8 cellular contexts compared by ENCODE assay signal in the genomic region with DNA sequence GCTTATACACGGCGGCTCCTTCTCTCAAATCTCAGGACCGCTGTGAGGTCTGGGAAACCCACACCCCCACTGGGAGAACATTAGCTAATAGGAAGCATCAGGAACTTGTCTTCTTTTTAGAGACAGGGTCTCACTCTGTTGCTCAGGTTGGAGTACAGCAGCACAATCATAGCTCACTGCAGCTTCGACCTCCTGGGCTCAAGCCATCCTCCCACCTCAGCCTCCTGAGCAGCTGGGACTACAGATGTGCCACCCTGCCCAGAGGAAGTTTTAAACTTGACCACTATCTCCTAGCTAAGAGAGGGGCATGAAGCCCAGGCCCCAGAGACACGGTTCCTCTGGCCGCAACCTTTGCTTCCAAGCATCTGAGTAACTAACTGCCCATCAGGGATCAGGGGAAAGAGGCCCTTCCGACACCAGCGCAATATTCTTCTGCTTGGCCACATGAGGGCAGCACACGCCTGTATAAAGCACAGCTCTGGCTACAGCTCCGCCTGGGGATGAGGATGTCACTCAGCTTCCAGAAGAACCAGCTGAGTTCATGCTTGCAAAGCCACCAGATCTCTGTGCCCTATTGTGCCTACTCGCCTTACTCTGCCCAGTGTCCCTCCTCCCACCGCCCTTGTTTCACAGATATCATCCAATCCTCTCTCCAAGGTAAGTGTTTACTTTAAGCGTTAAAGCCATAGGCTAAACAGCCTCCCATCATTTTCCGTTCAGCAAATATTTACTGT. TPM values are rescaled to one million over a fixed set of nuclear protein-coding genes. Genes with fewer than 3 reads are reported as not detected.
DNase-seq lines count a peak whose midpoint lies in the region; ATAC-seq, FAIRE-seq and TF ChIP-seq lines count a peak whose summit lies in the region.

No MANE protein-coding gene starts in this region.

- H3K9me2 ChIP-seq in PC-9 (ENCODE audit: insufficient read depth), result no peaks in the 10 kb centered on the region

- H4K20me1 ChIP-seq in PC-9 (ENCODE audit: insufficient read depth), result peaks cover 4% of the 10 kb centered on the region; the same call in 1 of the 2 replicates

- H4K8ac ChIP-seq in trophoblast cell (ENCODE audit: low read depth, low read length), result no peak overlapping the region

- no peak overlapping the region for H3K9ac ChIP-seq in trophoblast cell (ENCODE audit: low read length)

- H3K4me3 ChIP-seq in A549 (no peak overlapping the region), PC-9 (no peak overlapping the region), trophoblast cell (ENCODE audit: low read depth, low read length) (no peak overlapping the region)

- POLR2A ChIA-PET in A549 (lab: Yijun Ruan, JAX) (no interaction called here), PC-9 (lab: Charles Lee; ENCODE audit: unreplicated experiment) (no interaction called here)

- no peak overlapping the region for H3K14ac ChIP-seq in trophoblast cell (ENCODE audit: low read length)

- CTCF ChIA-PET in A549 (lab: Yijun Ruan, JAX) (interaction anchor here (0.6 to 22.9 kb wide), 66 partner anchors 10 to 576 kb away, joined by 3 to 297 read pairs (median 5); partner anchors contain the start of genes HRH1 and SLC6A1), PC-9 (lab: Charles Lee) (interaction anchor here (1.0 kb wide), 1 partner anchor 575 kb away, joined by 3 read pairs; no protein-coding TSS in a partner anchor)

- H3K79me1 ChIP-seq in trophoblast cell (ENCODE audit: low read length), result no peaks in the 10 kb centered on the region

- H3K4me2 ChIP-seq in A549 (no peak overlapping the region), PC-9 (no peak overlapping the region), trophoblast cell (ENCODE audit: low read length) (no peak overlapping the region)

- H2BK120ac ChIP-seq in trophoblast cell (ENCODE audit: insufficient read depth, low read length, poor library complexity), result no peak overlapping the region

- no peak overlapping the region for H3K23ac ChIP-seq in trophoblast cell (ENCODE audit: low read length)

- H3F3A ChIP-seq in PC-9 (ENCODE audit: insufficient read depth, low read depth), result no peaks in the 10 kb centered on the region

- H4K12ac ChIP-seq in trophoblast cell (ENCODE audit: low read depth, low read length), result no peak overlapping the region

- H2AK5ac ChIP-seq in trophoblast cell (ENCODE audit: low read length), result no peak overlapping the region

- H3K79me2 ChIP-seq in PC-9 (ENCODE audit: low read depth), result no peaks in the 10 kb centered on the region
- no peaks in the 10 kb centered on the region for H3K79me2 ChIP-seq in trophoblast cell (ENCODE audit: control insufficient read depth, insufficient read depth, low read length, poor library complexity)

- H3K4me1 ChIP-seq in A549 (no peaks in the 10 kb centered on the region), PC-9 (replicated peaks; ENCODE audit: insufficient read depth) (no peaks in the 10 kb centered on the region), trophoblast cell (ENCODE audit: control insufficient read depth in 1 of 2, insufficient read depth in 2 of 2, low read length in 2 of 2) (no peaks in the 10 kb centered on the region)

- TF ChIP-seq CTCF in A549 (IDR thresholded peaks at IDR 0.05), result peak; percentile 81
- peak; percentile 82 for TF ChIP-seq CTCF in GM12872 (IDR thresholded peaks at IDR 0.05; ENCODE audit: insufficient read depth, low read depth, low read length)
- TF ChIP-seq CTCF in PC-9 (conservative IDR thresholded peaks at IDR 0.05), result peak; percentile 73

- H2AFZ ChIP-seq in PC-9 (no peak overlapping the region), trophoblast cell (ENCODE audit: insufficient read depth, low read length, poor library complexity) (no peak overlapping the region)

- peak; percentile 90 to 96 for TF ChIP-seq RAD21 in A549 (conservative IDR thresholded peaks at IDR 0.05 in 1 of 2, IDR thresholded peaks at IDR 0.05 in 1 of 2)

- H2BK5ac ChIP-seq in trophoblast cell (ENCODE audit: low read depth, low read length, poor library complexity), result no peak overlapping the region

- H3K27ac ChIP-seq in A549, result no peak overlapping the region
- H3K27ac ChIP-seq in PC-9, result no peak overlapping the region
- H3K27ac ChIP-seq in trophoblast cell (ENCODE audit: low read depth, low read length), result no peak overlapping the region

- ATAC-seq in A549 (peak; percentile 86 to 99), HG03571 (IDR thresholded peaks at IDR 0.05; ENCODE audit: unreplicated experiment) (no peak)

- TF ChIP-seq EP300 in A549 (IDR thresholded peaks at IDR 0.05), result no peak

- intact Hi-C loops in PC-9 (cut with micrococcal nuclease; ENCODE audit: unreplicated experiment), result loop anchor here (1.0 to 5.0 kb wide), 2 partner anchors 301 to 574 kb away; no protein-coding TSS in a partner anchor

- no peak overlapping the region for H3K4ac ChIP-seq in trophoblast cell (ENCODE audit: low read depth, low read length)

- TF ChIP-seq POLR2A in A549 (IDR thresholded peaks at IDR 0.05; ENCODE audit: low read length), result no peak

- H3K27me3 ChIP-seq in PC-9 (ENCODE audit: insufficient read depth, low read depth), result peaks cover 31% of the 10 kb centered on the region
- no peaks in the 10 kb centered on the region for H3K27me3 ChIP-seq in trophoblast cell (ENCODE audit: insufficient read depth, low read length)

- H3K9me3 ChIP-seq in A549, result no peaks in the 10 kb centered on the region
- no peaks in the 10 kb centered on the region for H3K9me3 ChIP-seq in PC-9 (ENCODE audit: insufficient read depth, low read depth)
- no peaks in the 10 kb centered on the region for H3K9me3 ChIP-seq in trophoblast cell (ENCODE audit: insufficient read depth, low read depth, low read length)

- no peak overlapping the region for H3K18ac ChIP-seq in trophoblast cell (ENCODE audit: low read length)

- H3K36me3 ChIP-seq in PC-9 (ENCODE audit: low read depth) (no peaks in the 10 kb centered on the region), trophoblast cell (ENCODE audit: control insufficient read depth in 1 of 2, insufficient read depth in 2 of 2, low read length in 2 of 2) (no peaks in the 10 kb centered on the region)

- FAIRE-seq in A549 (lab: Jason Lieb, UNC), result peak; percentile 59

- BruUV-seq in PC-9 (replicated peaks; lab: Mats Ljungman, UMichigan), result no TSS peak

- WGBS in A549 (ENCODE audit: missing lambda C conversion rate), result 17% methylated on average over 13 of the region's 14 CpGs
- WGBS in trophoblast cell (ENCODE audit: extremely low coverage, insufficient coverage, insufficient read length), result no CpG with 5 or more reads among the region's 14 CpGs

- no peak overlapping the region for H2BK12ac ChIP-seq in trophoblast cell (ENCODE audit: low read length)

- no peak overlapping the region for H4K91ac ChIP-seq in trophoblast cell (ENCODE audit: low read depth, low read length)

- DNase-seq in A549 (ENCODE audit: low read depth in 1 of 2, low spot score in 1 of 2) (peak; percentile 74 to 87), HPDE6-E6E7 (ENCODE audit: extremely low spot score) (peak; percentile 44), PC-9 (peak; percentile 40 to 45), globus pallidus (ENCODE audit: low spot score) (peak; percentile 90), trophoblast cell (peak; percentile 43 to 75)
- DNase-seq in activated effector memory CD4-positive, alpha-beta T cell treated with anti-CD3 and anti-CD28 coated beads, Interleukin-2, amount 50 U/mL, for 16 hours, result peak; percentile 78

TF ChIP-seq in A549, 52 proteins besides CTCF, POLR2A, EP300 and RAD21:
- no peak for TF ChIP-seq ZSCAN20 (CRISPR knock-in tag; IDR thresholded peaks at IDR 0.05)
- TF ChIP-seq KDM5A (IDR thresholded peaks at IDR 0.05), result no peak
- TF ChIP-seq GATA3 (IDR thresholded peaks at IDR 0.05; ENCODE audit: borderline replicate concordance), result no peak
- TF ChIP-seq SREBF2 (IDR thresholded peaks at IDR 0.05), result no peak
- TF ChIP-seq SMC3 (IDR thresholded peaks at IDR 0.05), result peak; percentile 72
- no peak for TF ChIP-seq RFX5 (IDR thresholded peaks at IDR 0.05)
TF ChIP-seq in A549: peak in this region for 1.

RNA-seq across cellular contexts. Expression of gene SLC6A11, which starts 57.6 kb away (rescaled TPM):
- polyA plus RNA-seq in A549 (2011; rRNA removed), result 0.03 and 0.04 TPM in 2 replicates
- 0.03 TPM in 2 replicates for polyA plus RNA-seq in A549 (2012; cell fraction: cytosol; rRNA removed)
- polyA plus RNA-seq in A549 (2012; cell fraction: nucleus; rRNA removed), result 0.04 TPM in 2 replicates
- 0.03 to 0.09 TPM (median 0.04 TPM) in 3 replicates for polyA plus RNA-seq in A549 (2017; fragmentation: RNase III; extraction: RNeasy Plus Mini Kit Qiagen cat#74134 plus additional on column Dnase treatment)
- polyA minus RNA-seq in A549 (2011; rRNA and poly(A)+ RNA removed), result not detected in 2 replicates
- not detected in 2 replicates for total RNA-seq in PC-9 (2021)
- 0.01 and 0.03 TPM in 2 replicates for polyA plus RNA-seq in trophoblast cell (2013)
